In the genomic region with DNA sequence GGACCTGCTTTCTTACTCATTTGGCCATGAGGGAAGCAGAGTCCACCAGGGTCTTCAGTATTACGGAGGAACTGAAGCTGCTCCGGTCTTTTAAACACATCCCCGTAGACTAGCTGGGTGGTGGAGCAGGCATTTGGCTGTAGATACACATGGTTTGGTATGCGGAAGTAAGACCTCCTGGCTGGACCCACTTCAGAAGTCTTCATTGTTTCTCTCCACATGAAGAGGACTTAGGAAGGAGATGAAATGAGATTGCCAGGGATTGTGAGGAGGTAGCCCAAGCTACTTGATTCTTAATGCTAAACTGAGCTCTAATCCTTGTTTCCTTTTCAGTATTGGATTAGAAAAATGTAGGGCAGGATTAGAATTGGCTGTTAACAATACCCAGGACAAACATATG, we compare ENCODE assay signal across 1 cellular context.
TF ChIP-seq lines count a peak whose summit lies in the region.

No MANE protein-coding gene starts in this region.

TF ChIP-seq in Ishikawa, 13 proteins besides CTCF, POLR2A, EP300 and RAD21 (continued from another document):
- TF ChIP-seq CEBPB (IDR thresholded peaks at IDR 0.05), result no peak
